ENCODE assay signal across 18 cellular contexts in the genomic region with DNA sequence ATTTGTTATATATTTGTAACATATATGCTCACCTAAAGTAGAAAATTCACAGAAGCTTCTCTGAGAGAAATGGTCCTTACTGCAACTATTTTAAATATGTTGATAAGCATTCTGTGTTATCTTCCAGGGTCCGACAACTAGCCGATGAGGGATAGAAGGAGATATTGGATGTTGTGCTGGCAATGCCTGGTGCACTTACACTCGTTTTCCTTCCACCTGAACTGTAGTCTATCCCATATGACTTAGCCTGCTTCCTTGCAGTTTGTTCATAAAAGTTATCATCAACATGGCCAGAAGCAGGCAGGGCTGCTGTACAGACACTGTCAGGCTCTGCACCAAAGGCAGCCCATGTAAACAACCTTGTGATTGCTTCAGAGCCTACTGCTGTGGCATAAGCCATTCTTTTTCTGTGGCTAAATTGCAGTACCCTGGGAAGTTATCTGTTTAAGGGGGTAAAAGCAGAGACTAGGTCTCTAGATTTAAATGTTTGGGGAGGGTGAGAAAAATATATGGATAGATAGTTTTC. TPM values are rescaled to one million over a fixed set of nuclear protein-coding genes. Genes with fewer than 3 reads are reported as not detected.
DNase-seq lines count a peak whose midpoint lies in the region; FAIRE-seq and TF ChIP-seq lines count a peak whose summit lies in the region.
"Had no signal": no experiment of that assay in that cellular context is flagged by ENCODE, and none has a peak within 500 bp of the region (broad histone marks: within the 10 kb centered on the region; RNA-seq: fewer than 3 reads in every experiment).

No MANE protein-coding gene starts in this region.

- H3K9me3 ChIP-seq in iPS-18a (ENCODE audit: control insufficient read depth, low read depth, low read length) (no peaks in the 10 kb centered on the region), vagina (no peaks in the 10 kb centered on the region)
- H3K9me3 ChIP-seq: body of pancreas, esophagus muscularis mucosa, suprapubic skin had no signal

- TF ChIP-seq POLR2A in vagina (IDR thresholded peaks at IDR 0.05) = no peak

- no peak for FAIRE-seq in GM19239 (lab: Jason Lieb, UNC)
- FAIRE-seq: A204.1, GM12892 had no signal

- no peak overlapping the region for H3K27ac ChIP-seq in iPS-18a (ENCODE audit: low read length)
- no peak overlapping the region for H3K27ac ChIP-seq in vagina
- H3K27ac ChIP-seq: body of pancreas, esophagus muscularis mucosa, suprapubic skin had no signal

- no peak for TF ChIP-seq CTCF in vagina (IDR thresholded peaks at IDR 0.05)

- H3K9ac ChIP-seq in iPS-18a (ENCODE audit: low read length) = peak overlapping the region; percentile 35

- H3K4me1 ChIP-seq in iPS-18a (ENCODE audit: control insufficient read depth, low read depth, low read length) (peaks cover 32% of the 10 kb centered on the region), vagina (peaks cover 15% of the 10 kb centered on the region)
- H3K4me1 ChIP-seq: body of pancreas had no signal

- DNase-seq in NCI-H146 (lab: John Stamatoyannopoulos, UW) = peak; percentile 5
- no peak for DNase-seq in NCI-H146 treated with DMSO at 0.1 percent for 48 hours (lab: John Stamatoyannopoulos, UW; ENCODE audit: unreplicated experiment)
- DNase-seq in amygdala (lab: John Stamatoyannopoulos, UW) = peak in 39 of 56 donors; percentile 1 to 59 (median 19)
- peak; percentile 43 for DNase-seq in retina
- no peak for DNase-seq in ecto neural progenitor cell (ENCODE audit: low spot score)
- no peak for DNase-seq in GM19239 (ENCODE audit: insufficient read length, low spot score)
- no peak for DNase-seq in vagina (ENCODE audit: extremely low spot score in 2 of 2)
- DNase-seq: activated B cell treated with CpG ODN at 0.5 μM for 24 hours; activated T-cell treated with anti-CD3 and anti-CD28 coated beads, Interleukin-2, amount 50 U/mL, for 48 hours; DMS 273 treated with DMSO at 0.1 percent for 48 hours; kidney glomerular epithelial cell; SIG-M5 had no signal

- intact Hi-C loops in vagina (cut with DNase I) = no loop called here

- no peaks in the 10 kb centered on the region for H3K36me3 ChIP-seq in iPS-18a (ENCODE audit: control insufficient read depth, low read depth, low read length)
- H3K36me3 ChIP-seq in vagina = no peaks in the 10 kb centered on the region
- H3K36me3 ChIP-seq: esophagus muscularis mucosa, suprapubic skin had no signal

- H3K4me3 ChIP-seq in iPS-18a (ENCODE audit: low read length) (peak overlapping the region; percentile 45), vagina (no peak overlapping the region)
- H3K4me3 ChIP-seq: body of pancreas, esophagus muscularis mucosa, suprapubic skin had no signal

- H3K27me3 ChIP-seq in iPS-18a (ENCODE audit: control insufficient read depth, insufficient read depth, low read length) (no peaks in the 10 kb centered on the region), vagina (no peaks in the 10 kb centered on the region)
- H3K27me3 ChIP-seq: body of pancreas, esophagus muscularis mucosa had no signal

RNA-seq across cellular contexts. Expression of a gene that starts 1.6 kb away (rescaled TPM):
- total RNA-seq in vagina = 123 TPM

Comparison
In these comparisons a context has a peak if more than half of its experiments do, and no peak if none do; other contexts are left out.
1. DNase-seq: peak in NCI-H146 (single experiment), amygdala (39 of 56) and retina (single experiment); none in NCI-H146 treated with DMSO at 0.1 percent for 48 hours (single experiment), ecto neural progenitor cell (single experiment), GM19239 (single experiment) and vagina (0 of 2).